Comparison of ENCODE assay signal across 20 cellular contexts in the genomic region with DNA sequence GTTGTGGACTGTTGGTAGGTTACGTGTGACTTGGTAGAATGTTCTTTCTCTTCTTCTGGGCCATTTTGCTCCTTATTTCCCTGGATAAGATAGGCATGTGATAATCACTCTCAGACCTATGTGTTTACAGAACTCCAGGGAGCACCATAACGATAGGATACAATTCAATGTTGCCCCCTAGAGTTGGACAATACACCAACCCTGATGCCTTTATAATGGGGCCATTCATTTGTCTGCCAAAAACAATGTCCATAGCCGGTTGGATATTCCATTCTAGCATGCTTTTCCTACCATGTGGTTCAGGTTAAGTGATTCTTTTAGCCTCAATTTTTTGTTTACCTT.
DNase-seq lines count a peak whose midpoint lies in the region; ATAC-seq, FAIRE-seq and TF ChIP-seq lines count a peak whose summit lies in the region.
"Had no signal": no experiment of that assay in that cellular context is flagged by ENCODE, and none has a peak within 500 bp of the region (broad histone marks: within the 10 kb centered on the region; RNA-seq: fewer than 3 reads in every experiment).

No MANE protein-coding gene starts in this region.

- no peak overlapping the region for H4K8ac ChIP-seq in mesendoderm (ENCODE audit: low read depth, low read length)

- no peak overlapping the region for H2BK15ac ChIP-seq in mesendoderm (replicated peaks; ENCODE audit: low read depth)

- no peaks in the 10 kb centered on the region for H3F3A ChIP-seq in Loucy (ENCODE audit: low read depth)

- TF ChIP-seq EP300 in K562 (IDR thresholded peaks at IDR 0.05; ENCODE audit: low read length) = no peak

- POLR2A ChIA-PET in K562 (lab: Yijun Ruan, JAX) = interaction anchor here (0.7 to 1.2 kb wide), 2 partner anchors 14 to 269 kb away, joined by 3 to 6 read pairs; no protein-coding TSS in a partner anchor

- TF ChIP-seq CTCF in GM06990 (IDR thresholded peaks at IDR 0.05; ENCODE audit: insufficient read depth, low read length, poor library complexity, severe bottlenecking) = peak; percentile 5
- peak; percentile 48 for TF ChIP-seq CTCF in Loucy (conservative IDR thresholded peaks at IDR 0.05; ENCODE audit: low read length)
- TF ChIP-seq CTCF in K562 (IDR thresholded peaks at IDR 0.05 in 2 of 3, conservative IDR thresholded peaks at IDR 0.05 in 1 of 3; ENCODE audit: insufficient read depth in 2 of 3, low read depth in 1 of 3, low read length in 3 of 3) = peak; percentile 24 to 45 (median 41); a peak in 3 of 6 replicates
- no peak for TF ChIP-seq CTCF in vagina (IDR thresholded peaks at IDR 0.05)

- TF ChIP-seq POLR2A in K562 (conservative IDR thresholded peaks at IDR 0.05) (no peak), vagina (IDR thresholded peaks at IDR 0.05) (no peak)

- no peak overlapping the region for H2BK5ac ChIP-seq in mesendoderm (ENCODE audit: low read length)

- H3K27me3 ChIP-seq in GM06990 (replicated peaks; ENCODE audit: control insufficient read depth, insufficient read depth, low read length) (no peaks in the 10 kb centered on the region), Loucy (ENCODE audit: insufficient read depth, low read length, poor library complexity, severe bottlenecking) (no peaks in the 10 kb centered on the region), K562 (ENCODE audit: control insufficient read depth in 2 of 2, insufficient read depth in 2 of 2, low read length in 2 of 2) (no peaks in the 10 kb centered on the region), mesendoderm (ENCODE audit: insufficient read depth, low read length, poor library complexity) (no peaks in the 10 kb centered on the region), vagina (no peaks in the 10 kb centered on the region)

- H4K5ac ChIP-seq in mesendoderm (ENCODE audit: low read length) = no peak overlapping the region

- H3K9me1 ChIP-seq in K562 (ENCODE audit: control insufficient read depth, insufficient read depth, low read length) = no peaks in the 10 kb centered on the region

- H2AK5ac ChIP-seq in mesendoderm (ENCODE audit: low read length) = no peak overlapping the region

- no peak overlapping the region for H3K18ac ChIP-seq in mesendoderm (ENCODE audit: low read length)

- H2BK120ac ChIP-seq in mesendoderm (ENCODE audit: low read depth, low read length) = no peak overlapping the region

- no peak overlapping the region for H3K56ac ChIP-seq in mesendoderm (ENCODE audit: low read length)

- H3K4me2 ChIP-seq in Loucy (ENCODE audit: low read depth, low read length, poor library complexity, severe bottlenecking) (no peak overlapping the region), K562 (ENCODE audit: insufficient read depth, low read length) (no peak overlapping the region), mesendoderm (ENCODE audit: low read length) (no peak overlapping the region)

- peaks cover under 1% of the 10 kb centered on the region for H3K4me1 ChIP-seq in Loucy (ENCODE audit: insufficient read depth, low read length, poor library complexity, severe bottlenecking)
- H3K4me1 ChIP-seq in K562 (replicated peaks in 1 of 2; ENCODE audit: control insufficient read depth in 2 of 2, insufficient read depth in 2 of 2, low read length in 2 of 2) = no peaks in the 10 kb centered on the region; a peak in 2 of 5 replicates
- no peaks in the 10 kb centered on the region for H3K4me1 ChIP-seq in mesendoderm (ENCODE audit: control insufficient read depth, low read depth, low read length)
- H3K4me1 ChIP-seq in vagina = peaks cover 27% of the 10 kb centered on the region

- H2AFZ ChIP-seq in Loucy (ENCODE audit: low read length) = no peak overlapping the region
- H2AFZ ChIP-seq in K562 (ENCODE audit: low read depth, low read length) = 0 out of 2 replicates have a peak overlapping the region, but pooled peaks have one; percentile 29

- H3K4me3 ChIP-seq in GM06990 (replicated peaks; ENCODE audit: low read depth, low read length) (no peak overlapping the region), Loucy (ENCODE audit: low read length, poor library complexity, severe bottlenecking) (no peak overlapping the region), K562 (no peak overlapping the region), mesendoderm (ENCODE audit: low read length) (no peak overlapping the region), vagina (no peak overlapping the region)

- CTCF ChIA-PET in K562 (lab: Yijun Ruan, JAX; ENCODE audit: low intra/inter-chr PET ratio) = interaction anchor here (1.2 kb wide), 1 partner anchor 270 kb away, joined by 5 read pairs; no protein-coding TSS in a partner anchor

- H3K4ac ChIP-seq in mesendoderm (ENCODE audit: low read depth, low read length) = no peak overlapping the region

- H3K79me2 ChIP-seq in Loucy (ENCODE audit: insufficient read depth, low read length) (no peaks in the 10 kb centered on the region), K562 (ENCODE audit: control insufficient read depth, insufficient read depth, low read length) (no peaks in the 10 kb centered on the region), mesendoderm (ENCODE audit: control insufficient read depth, insufficient read depth, low read length) (no peaks in the 10 kb centered on the region)

- peak; percentile 35 to 76; a peak in 3 of 4 replicates for TF ChIP-seq RAD21 in K562 (CRISPR knock-in tag; conservative IDR thresholded peaks at IDR 0.05 in 1 of 2, IDR thresholded peaks at IDR 0.05 in 1 of 2)

- peak; percentile 11 for FAIRE-seq in K562 (lab: Jason Lieb, UNC)
- FAIRE-seq: GM18507, HTR-8/SVneo had no signal

- H3K27ac ChIP-seq in K562 (ENCODE audit: extremely low read depth, low read depth, low read length) (no peak overlapping the region), mesendoderm (ENCODE audit: low read depth, low read length) (no peak overlapping the region), vagina (no peak overlapping the region)
- H3K27ac ChIP-seq: VCaP had no signal

- no peaks in the 10 kb centered on the region for H4K20me1 ChIP-seq in Loucy (ENCODE audit: insufficient read depth, low read length, poor library complexity, severe bottlenecking)
- H4K20me1 ChIP-seq in K562 (replicated peaks; ENCODE audit: control insufficient read depth, insufficient read depth, low read length) = no peaks in the 10 kb centered on the region

- no peaks in the 10 kb centered on the region for H3K36me3 ChIP-seq in GM06990 (ENCODE audit: control insufficient read depth, insufficient read depth, low read length)
- H3K36me3 ChIP-seq in Loucy (ENCODE audit: insufficient read depth, low read length) = no peaks in the 10 kb centered on the region
- no peaks in the 10 kb centered on the region for H3K36me3 ChIP-seq in K562 (ENCODE audit: control insufficient read depth, insufficient read depth, low read length)
- H3K36me3 ChIP-seq in mesendoderm (ENCODE audit: control insufficient read depth, insufficient read depth, low read length) = no peaks in the 10 kb centered on the region
- H3K36me3 ChIP-seq in vagina = no peaks in the 10 kb centered on the region

- in situ Hi-C loops in K562 (cut with MboI) = no loop called here

- H3K79me1 ChIP-seq in mesendoderm (ENCODE audit: low read length) = no peaks in the 10 kb centered on the region

- intact Hi-C loops in K562 (cut with micrococcal nuclease) = no loop called here
- intact Hi-C loops in vagina (cut with DNase I) = no loop called here

- peak; percentile 86 for ATAC-seq in K562
- ATAC-seq: effector memory CD8-positive, alpha-beta T cell had no signal

- H3K9me3 ChIP-seq in Loucy (ENCODE audit: insufficient read depth, low read depth, low read length) (no peaks in the 10 kb centered on the region), K562 (replicated peaks; ENCODE audit: control insufficient read depth, insufficient read depth, low read depth, low read length) (no peaks in the 10 kb centered on the region), vagina (no peaks in the 10 kb centered on the region)

- H3K9ac ChIP-seq in Loucy (ENCODE audit: low read depth, low read length, poor library complexity, severe bottlenecking) (no peak overlapping the region), K562 (ENCODE audit: insufficient read depth in 1 of 2, low read depth in 2 of 2, low read length in 2 of 2) (no peak overlapping the region), mesendoderm (ENCODE audit: low read length) (no peak overlapping the region)

- no peaks in the 10 kb centered on the region for H3K9me2 ChIP-seq in Loucy (replicated peaks; ENCODE audit: low read depth, low read length)

- no TSS peak for BruUV-seq in K562 (replicated peaks; lab: Mats Ljungman, UMichigan)

- DNase-seq in GM06990 (ENCODE audit: extremely low read depth, insufficient read length) (no peak), K562 (ENCODE audit: extremely low read depth in 1 of 4, low spot score in 3 of 4) (peak in 2 of 4 experiments; percentile 33 to 36), mesendoderm (peak; percentile 52), cerebellar nuclear complex (lab: John Stamatoyannopoulos, UW) (no peak), NCI-H2029 (lab: John Stamatoyannopoulos, UW) (no peak), vagina (ENCODE audit: extremely low spot score in 2 of 2) (no peak)
- DNase-seq in stimulated activated CD4-positive, alpha-beta T cell treated with anti-CD3 and anti-CD28 coated beads, Interleukin-4, amount 100 ng/mL, for 24 hours = no peak
- DNase-seq: activated CD4-positive, alpha-beta memory T cell treated with anti-CD3 and anti-CD28 coated beads, Interleukin-2, amount 10 ng/mL, durations not matched to agents 7 days and 5 days; activated naive CD4-positive, alpha-beta T cell treated with anti-CD3 and anti-CD28 coated beads, Interleukin-2, amount 10 ng/mL, durations not matched to agents 7 days and 5 days; activated T-cell treated with anti-CD3 and anti-CD28 coated beads, Interleukin-2, amount 50 U/mL, for 24 hours; aorta; effector memory CD8-positive, alpha-beta T cell; islet precursor cell; naive B cell; NCI-H1436 treated with DMSO at 0.1 percent for 48 hours; T-helper 2 cell had no signal

- WGBS in K562 (ENCODE audit: insufficient coverage, low coverage, missing lambda C conversion rate) = 44% methylated on average over 3 of the region's 3 CpGs
- WGBS in mesendoderm (ENCODE audit: extremely low coverage, insufficient coverage, low lambda C conversion rate) = no CpG with 5 or more reads among the region's 3 CpGs

- H3K23ac ChIP-seq in mesendoderm (ENCODE audit: low read length) = no peak overlapping the region

TF ChIP-seq in K562, 482 proteins besides CTCF, POLR2A, EP300 and RAD21 (continues in another document):
- TF ChIP-seq PKNOX1 (IDR thresholded peaks at IDR 0.05) = no peak
- TF ChIP-seq HNRNPH1 (optimal IDR thresholded peaks at IDR 0.05; ENCODE audit: low read depth, low read length) = no peak
- no peak for TF ChIP-seq POU5F1 (IDR thresholded peaks at IDR 0.05; ENCODE audit: borderline replicate concordance, low read depth, low read length, partially characterized antibody)

Comparison
In these comparisons a context has a peak if more than half of its experiments do, and no peak if none do; other contexts are left out.
1. CTCF ChIP-seq: peak in GM06990 (single experiment), Loucy (single experiment) and K562 (3 of 3); none in vagina (0 of 3).